ENCODE assay signal across 11 cellular contexts in the genomic region with DNA sequence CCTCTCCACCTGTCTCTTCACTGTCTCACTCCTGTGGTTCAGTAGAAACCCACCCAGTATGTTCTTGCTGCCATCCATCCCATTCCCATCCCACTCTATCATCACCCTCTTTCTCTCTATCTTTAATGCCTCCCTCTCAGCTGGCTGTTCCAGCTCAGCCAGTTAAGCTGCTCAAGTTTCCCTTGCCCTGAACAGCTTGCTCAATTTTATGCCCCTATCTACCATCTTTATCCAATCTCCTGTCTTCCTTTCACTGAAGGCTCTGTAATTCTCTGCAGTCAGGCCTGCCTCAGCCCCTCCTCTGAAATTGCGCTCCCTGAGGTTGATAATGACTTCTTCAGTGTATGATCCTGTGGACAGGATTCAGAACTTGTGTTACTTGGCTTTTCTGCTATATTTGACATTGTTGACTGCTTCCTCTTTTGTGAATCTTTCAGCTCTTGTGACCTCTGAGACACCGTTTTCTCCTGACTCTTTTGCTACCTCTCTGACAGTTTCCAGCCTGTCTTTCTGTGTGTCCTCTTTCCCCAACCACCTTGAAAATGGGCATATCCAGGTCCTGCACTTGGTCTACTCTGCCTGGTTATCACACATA. TPM values are rescaled to one million over a fixed set of nuclear protein-coding genes. Genes with fewer than 3 reads are reported as not detected.
A peak's percentile ranks its signal among the peaks of the same experiment; 100 is the strongest.
DNase-seq lines count a peak whose midpoint lies in the region; ATAC-seq and TF ChIP-seq lines count a peak whose summit lies in the region.
"Had no signal": no experiment of that assay in that cellular context is flagged by ENCODE, and none has a peak within 500 bp of the region (broad histone marks: within the 10 kb centered on the region; RNA-seq: fewer than 3 reads in every experiment).

No MANE protein-coding gene starts in this region.

- TF ChIP-seq POLR2A in vagina (IDR thresholded peaks at IDR 0.05) = no peak

- H3K9me3 ChIP-seq in vagina = no peaks in the 10 kb centered on the region

- DNase-seq in Kasumi-1 (lab: John Stamatoyannopoulos, UW) = peak; percentile 55 to 69
- peak; percentile 18 for DNase-seq in globus pallidus (ENCODE audit: low spot score)
- no peak for DNase-seq in NCI-H2029 (lab: John Stamatoyannopoulos, UW)
- no peak for DNase-seq in AML-193 (lab: John Stamatoyannopoulos, UW)
- no peak for DNase-seq in activated CD8-positive, alpha-beta memory T cell treated with anti-CD3 and anti-CD28 coated beads, Interleukin-2, amount 50 U/mL, for 4 hours
- no peak for DNase-seq in vagina (ENCODE audit: extremely low spot score in 2 of 2)
- DNase-seq: activated gamma-delta T cell; CD4-positive, CD25-positive, alpha-beta regulatory T cell had no signal

- peak; percentile 55 for ATAC-seq in GM18498 (IDR thresholded peaks at IDR 0.05; ENCODE audit: unreplicated experiment)
- peak; percentile 39 for ATAC-seq in GM21786 (IDR thresholded peaks at IDR 0.05; ENCODE audit: unreplicated experiment)

- H3K27ac ChIP-seq in vagina = no peak overlapping the region
- H3K27ac ChIP-seq: VCaP had no signal

- H3K4me1 ChIP-seq in vagina = peaks cover 31% of the 10 kb centered on the region

- H3K4me3 ChIP-seq in vagina = no peak overlapping the region

- no peak for TF ChIP-seq CTCF in vagina (IDR thresholded peaks at IDR 0.05)

- H3K36me3 ChIP-seq in vagina = no peaks in the 10 kb centered on the region

- no peaks in the 10 kb centered on the region for H3K27me3 ChIP-seq in vagina

- intact Hi-C loops in vagina (cut with DNase I) = no loop called here

RNA-seq across cellular contexts. Expression of a gene that starts 13.9 kb away (rescaled TPM):
- total RNA-seq in vagina = 22.8 TPM

Comparison
In these comparisons a context has a peak if more than half of its experiments do, and no peak if none do; other contexts are left out.
1. DNase-seq: peak in Kasumi-1 (2 of 2) and globus pallidus (single experiment); none in NCI-H2029 (single experiment), AML-193 (0 of 2), activated CD8-positive, alpha-beta memory T cell treated with anti-CD3 and anti-CD28 coated beads, Interleukin-2, amount 50 U/mL, for 4 hours (single experiment) and vagina (0 of 2).